Comparison of ENCODE assay signal across 14 cellular contexts in genomic region chr6:128784266-128784665, GRCh38.
"Had no signal": no experiment of that assay in that cellular context is flagged by ENCODE, and none has a peak within 500 bp of the region (broad histone marks: within the 10 kb centered on the region; RNA-seq: fewer than 3 reads in every experiment).

No MANE protein-coding gene starts in this region.

- H3K4me1 ChIP-seq: esophagus muscularis mucosa, gastrocnemius medialis, right atrium auricular region, sigmoid colon, suprapubic skin, thyroid gland, vagina had no signal

- H3K36me3 ChIP-seq: esophagus muscularis mucosa, gastrocnemius medialis, right atrium auricular region, sigmoid colon, suprapubic skin, thyroid gland, vagina had no signal

- H3K27me3 ChIP-seq: esophagus muscularis mucosa, gastrocnemius medialis, right atrium auricular region, sigmoid colon, suprapubic skin, thyroid gland, vagina had no signal

- DNase-seq: effector memory CD8-positive, alpha-beta T cell; gastrocnemius medialis; islet precursor cell; mammary epithelial cell; natural killer cell; sigmoid colon; stimulated activated naive CD8-positive, alpha-beta T cell treated with anti-CD3 and anti-CD28 coated beads, Interleukin-15, Interleukin-2, amounts not matched to agents 100 U/mL and 50 U/mL, for 24 hours; thyroid gland had no signal

- H3K4me3 ChIP-seq: esophagus muscularis mucosa, gastrocnemius medialis, right atrium auricular region, sigmoid colon, skin epidermis, suprapubic skin, thyroid gland, vagina had no signal

- H3K27ac ChIP-seq: epithelial cell of prostate, esophagus muscularis mucosa, gastrocnemius medialis, right atrium auricular region, sigmoid colon, skin epidermis, suprapubic skin, thyroid gland, vagina had no signal
